In the genomic region with DNA sequence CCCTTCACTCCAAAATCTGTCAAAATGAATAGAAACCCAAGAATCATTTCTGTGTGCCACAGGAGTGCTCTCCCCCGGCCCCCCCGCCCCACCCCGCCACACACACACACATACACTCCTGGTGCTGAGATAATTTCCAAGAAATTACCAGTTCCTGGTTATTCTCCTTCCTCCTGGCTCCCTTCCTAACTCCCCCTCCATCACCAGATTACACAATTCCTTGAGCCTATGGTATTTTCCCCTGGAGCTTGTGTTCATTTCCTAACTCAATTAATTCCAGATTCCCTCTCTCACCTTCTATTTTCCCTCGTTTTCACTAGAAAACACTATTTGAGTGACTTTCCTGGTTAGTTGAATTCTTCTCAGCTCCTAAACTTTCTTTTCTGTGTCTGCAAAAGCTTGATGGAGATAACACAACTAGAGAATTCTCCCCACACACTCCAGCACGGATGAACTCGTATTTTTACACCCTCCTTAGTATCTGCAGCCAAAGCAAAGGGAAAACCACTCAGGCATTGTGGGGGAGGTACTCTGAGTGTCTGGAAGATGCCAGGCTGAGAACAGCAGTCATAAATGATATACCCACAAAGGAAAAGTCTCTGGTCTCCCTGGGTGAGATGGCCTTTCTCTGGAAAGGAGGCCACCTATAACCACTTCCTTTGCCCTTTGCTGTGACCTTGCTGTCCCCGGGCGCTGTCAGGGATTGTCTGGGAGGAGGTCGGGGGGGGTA, we compare ENCODE assay signal across 1 cellular context.
TF ChIP-seq lines count a peak whose summit lies in the region.

No MANE protein-coding gene starts in this region.

TF ChIP-seq in SK-N-SH, 30 proteins besides CTCF, POLR2A, EP300 and RAD21:
- TF ChIP-seq, protein P1, sequence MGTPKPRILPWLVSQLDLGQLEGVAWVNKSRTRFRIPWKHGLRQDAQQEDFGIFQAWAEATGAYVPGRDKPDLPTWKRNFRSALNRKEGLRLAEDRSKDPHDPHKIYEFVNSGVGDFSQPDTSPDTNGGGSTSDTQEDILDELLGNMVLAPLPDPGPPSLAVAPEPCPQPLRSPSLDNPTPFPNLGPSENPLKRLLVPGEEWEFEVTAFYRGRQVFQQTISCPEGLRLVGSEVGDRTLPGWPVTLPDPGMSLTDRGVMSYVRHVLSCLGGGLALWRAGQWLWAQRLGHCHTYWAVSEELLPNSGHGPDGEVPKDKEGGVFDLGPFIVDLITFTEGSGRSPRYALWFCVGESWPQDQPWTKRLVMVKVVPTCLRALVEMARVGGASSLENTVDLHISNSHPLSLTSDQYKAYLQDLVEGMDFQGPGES (IDR thresholded peaks at IDR 0.05; ENCODE audit: low read depth, low read length): no peak
- no peak for TF ChIP-seq SMC3 (IDR thresholded peaks at IDR 0.05; ENCODE audit: low read depth, low read length)
- TF ChIP-seq JUND (IDR thresholded peaks at IDR 0.05): no peak
- no peak for TF ChIP-seq ELF1 (IDR thresholded peaks at IDR 0.05)
- TF ChIP-seq, protein P2, sequence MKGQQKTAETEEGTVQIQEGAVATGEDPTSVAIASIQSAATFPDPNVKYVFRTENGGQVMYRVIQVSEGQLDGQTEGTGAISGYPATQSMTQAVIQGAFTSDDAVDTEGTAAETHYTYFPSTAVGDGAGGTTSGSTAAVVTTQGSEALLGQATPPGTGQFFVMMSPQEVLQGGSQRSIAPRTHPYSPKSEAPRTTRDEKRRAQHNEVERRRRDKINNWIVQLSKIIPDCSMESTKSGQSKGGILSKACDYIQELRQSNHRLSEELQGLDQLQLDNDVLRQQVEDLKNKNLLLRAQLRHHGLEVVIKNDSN (IDR thresholded peaks at IDR 0.05; ENCODE audit: borderline replicate concordance, low read depth): no peak
- no peak for TF ChIP-seq FOSL2 (IDR thresholded peaks at IDR 0.05; ENCODE audit: borderline replicate concordance, low read depth)
- no peak for TF ChIP-seq EZH2phosphoT487 (IDR thresholded peaks at IDR 0.05; ENCODE audit: borderline replicate concordance, low read depth)
- TF ChIP-seq TCF12 (IDR thresholded peaks at IDR 0.05): no peak
- TF ChIP-seq, protein P3, sequence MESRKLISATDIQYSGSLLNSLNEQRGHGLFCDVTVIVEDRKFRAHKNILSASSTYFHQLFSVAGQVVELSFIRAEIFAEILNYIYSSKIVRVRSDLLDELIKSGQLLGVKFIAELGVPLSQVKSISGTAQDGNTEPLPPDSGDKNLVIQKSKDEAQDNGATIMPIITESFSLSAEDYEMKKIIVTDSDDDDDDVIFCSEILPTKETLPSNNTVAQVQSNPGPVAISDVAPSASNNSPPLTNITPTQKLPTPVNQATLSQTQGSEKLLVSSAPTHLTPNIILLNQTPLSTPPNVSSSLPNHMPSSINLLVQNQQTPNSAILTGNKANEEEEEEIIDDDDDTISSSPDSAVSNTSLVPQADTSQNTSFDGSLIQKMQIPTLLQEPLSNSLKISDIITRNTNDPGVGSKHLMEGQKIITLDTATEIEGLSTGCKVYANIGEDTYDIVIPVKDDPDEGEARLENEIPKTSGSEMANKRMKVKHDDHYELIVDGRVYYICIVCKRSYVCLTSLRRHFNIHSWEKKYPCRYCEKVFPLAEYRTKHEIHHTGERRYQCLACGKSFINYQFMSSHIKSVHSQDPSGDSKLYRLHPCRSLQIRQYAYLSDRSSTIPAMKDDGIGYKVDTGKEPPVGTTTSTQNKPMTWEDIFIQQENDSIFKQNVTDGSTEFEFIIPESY (IDR thresholded peaks at IDR 0.05; ENCODE audit: borderline replicate concordance, low read depth): no peak
- TF ChIP-seq YY1 (IDR thresholded peaks at IDR 0.05; ENCODE audit: low read depth): no peak
- TF ChIP-seq RXRA (IDR thresholded peaks at IDR 0.05; ENCODE audit: borderline replicate concordance, low read depth): no peak
- TF ChIP-seq RFX5 (IDR thresholded peaks at IDR 0.05; ENCODE audit: low read length): no peak
- TF ChIP-seq POLR2AphosphoS5 (IDR thresholded peaks at IDR 0.05; ENCODE audit: low read depth, low read length): no peak
- TF ChIP-seq, protein P4, sequence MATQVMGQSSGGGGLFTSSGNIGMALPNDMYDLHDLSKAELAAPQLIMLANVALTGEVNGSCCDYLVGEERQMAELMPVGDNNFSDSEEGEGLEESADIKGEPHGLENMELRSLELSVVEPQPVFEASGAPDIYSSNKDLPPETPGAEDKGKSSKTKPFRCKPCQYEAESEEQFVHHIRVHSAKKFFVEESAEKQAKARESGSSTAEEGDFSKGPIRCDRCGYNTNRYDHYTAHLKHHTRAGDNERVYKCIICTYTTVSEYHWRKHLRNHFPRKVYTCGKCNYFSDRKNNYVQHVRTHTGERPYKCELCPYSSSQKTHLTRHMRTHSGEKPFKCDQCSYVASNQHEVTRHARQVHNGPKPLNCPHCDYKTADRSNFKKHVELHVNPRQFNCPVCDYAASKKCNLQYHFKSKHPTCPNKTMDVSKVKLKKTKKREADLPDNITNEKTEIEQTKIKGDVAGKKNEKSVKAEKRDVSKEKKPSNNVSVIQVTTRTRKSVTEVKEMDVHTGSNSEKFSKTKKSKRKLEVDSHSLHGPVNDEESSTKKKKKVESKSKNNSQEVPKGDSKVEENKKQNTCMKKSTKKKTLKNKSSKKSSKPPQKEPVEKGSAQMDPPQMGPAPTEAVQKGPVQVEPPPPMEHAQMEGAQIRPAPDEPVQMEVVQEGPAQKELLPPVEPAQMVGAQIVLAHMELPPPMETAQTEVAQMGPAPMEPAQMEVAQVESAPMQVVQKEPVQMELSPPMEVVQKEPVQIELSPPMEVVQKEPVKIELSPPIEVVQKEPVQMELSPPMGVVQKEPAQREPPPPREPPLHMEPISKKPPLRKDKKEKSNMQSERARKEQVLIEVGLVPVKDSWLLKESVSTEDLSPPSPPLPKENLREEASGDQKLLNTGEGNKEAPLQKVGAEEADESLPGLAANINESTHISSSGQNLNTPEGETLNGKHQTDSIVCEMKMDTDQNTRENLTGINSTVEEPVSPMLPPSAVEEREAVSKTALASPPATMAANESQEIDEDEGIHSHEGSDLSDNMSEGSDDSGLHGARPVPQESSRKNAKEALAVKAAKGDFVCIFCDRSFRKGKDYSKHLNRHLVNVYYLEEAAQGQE (IDR thresholded peaks at IDR 0.05; ENCODE audit: low read depth, low read length): no peak
- TF ChIP-seq, protein P5, sequence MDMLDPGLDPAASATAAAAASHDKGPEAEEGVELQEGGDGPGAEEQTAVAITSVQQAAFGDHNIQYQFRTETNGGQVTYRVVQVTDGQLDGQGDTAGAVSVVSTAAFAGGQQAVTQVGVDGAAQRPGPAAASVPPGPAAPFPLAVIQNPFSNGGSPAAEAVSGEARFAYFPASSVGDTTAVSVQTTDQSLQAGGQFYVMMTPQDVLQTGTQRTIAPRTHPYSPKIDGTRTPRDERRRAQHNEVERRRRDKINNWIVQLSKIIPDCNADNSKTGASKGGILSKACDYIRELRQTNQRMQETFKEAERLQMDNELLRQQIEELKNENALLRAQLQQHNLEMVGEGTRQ (IDR thresholded peaks at IDR 0.05; ENCODE audit: borderline replicate concordance, low read depth, low read length): no peak
